19 cellular contexts compared by ENCODE assay signal in the genomic region with DNA sequence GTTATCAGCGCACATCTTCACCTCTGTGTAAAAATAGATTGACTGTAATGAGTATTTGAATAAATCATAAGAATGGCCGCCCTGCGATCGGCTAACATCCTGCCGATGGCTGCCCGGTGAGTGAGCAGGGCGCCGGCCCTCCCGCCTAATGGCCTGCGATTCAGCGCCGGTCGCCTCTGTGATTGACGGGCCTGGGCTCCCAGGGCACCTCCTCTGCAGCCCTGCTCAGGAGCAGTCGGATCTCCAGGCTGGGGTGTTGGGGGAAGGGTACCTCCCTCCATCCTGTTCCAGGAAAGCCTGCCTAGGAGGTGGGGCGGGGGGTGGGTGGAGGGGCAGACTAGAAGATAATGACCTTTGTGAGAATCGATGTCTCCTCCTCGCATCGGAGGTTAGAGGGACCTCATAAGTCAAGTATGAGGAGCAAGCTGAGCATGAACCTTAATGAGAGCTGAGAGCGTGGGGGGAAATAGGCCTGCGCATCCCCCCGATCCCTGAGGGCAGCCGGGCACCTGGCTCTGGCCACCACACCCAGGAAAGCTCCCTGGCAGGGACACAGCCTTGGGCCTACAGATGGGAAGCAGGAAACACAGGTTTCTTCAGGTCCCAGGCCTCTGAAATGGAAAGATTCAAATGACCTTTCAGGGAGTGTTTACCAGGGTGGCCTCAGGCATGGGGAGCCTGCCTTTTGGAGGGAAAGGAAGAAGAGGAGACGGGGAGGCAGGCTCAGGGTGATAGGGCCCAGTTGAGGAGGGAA.
"Had no signal": no experiment of that assay in that cellular context is flagged by ENCODE, and none has a peak within 500 bp of the region (broad histone marks: within the 10 kb centered on the region; RNA-seq: fewer than 3 reads in every experiment).

No MANE protein-coding gene starts in this region.

- H3K9me3 ChIP-seq: lower lobe of right lung, prostate gland had no signal

- DNase-seq: activated CD4-positive, alpha-beta T cell treated with anti-CD3 and anti-CD28 coated beads, Interleukin-2, amount 10 ng/mL, durations not matched to agents 7 days and 5 days; activated CD4-positive, CD25-positive, alpha-beta regulatory T cell treated with anti-CD3 and anti-CD28 coated beads, Interleukin-2, amount 50 U/mL, for 72 hours; activated CD8-positive, alpha-beta T cell treated with anti-CD3 and anti-CD28 coated beads, Interleukin-2, amount 10 ng/mL, durations not matched to agents 7 days and 5 days; activated gamma-delta T cell; activated naive CD4-positive, alpha-beta T cell treated with anti-CD3 and anti-CD28 coated beads, Interleukin-2, amount 50 U/mL, for 16 hours; activated naive CD8-positive, alpha-beta T cell treated with anti-CD3 and anti-CD28 coated beads, Interleukin-2, amount 50 U/mL, for 24 hours; cerebellar nuclear complex; heart right ventricle; left cardiac atrium; lower lobe of right lung; naive B cell; stimulated activated CD4-positive, alpha-beta T cell treated with anti-CD3 and anti-CD28 coated beads, Interleukin-4, amount 100 ng/mL, for 4 hours; stimulated activated naive CD8-positive, alpha-beta T cell treated with anti-CD3 and anti-CD28 coated beads, Interleukin-15, Interleukin-2, amounts not matched to agents 100 U/mL and 50 U/mL, for 24 hours; T-helper 2 cell had no signal

- H3K27me3 ChIP-seq: heart right ventricle, right atrium auricular region had no signal

- H3K4me1 Mint-ChIP-seq: activated CD4-positive, alpha-beta T cell treated with anti-CD3 and anti-CD28 coated beads, Interleukin-2, amount 10 ng/mL, durations not matched to agents 7 days and 5 days; activated naive CD8-positive, alpha-beta T cell treated with anti-CD3 and anti-CD28 coated beads, Interleukin-2, amount 50 U/mL, for 24 hours; naive B cell had no signal

- H3K4me1 ChIP-seq: lower lobe of right lung, prostate gland, right atrium auricular region had no signal

- H3K4me3 Mint-ChIP-seq: activated CD4-positive, alpha-beta T cell treated with anti-CD3 and anti-CD28 coated beads, Interleukin-2, amount 10 ng/mL, durations not matched to agents 7 days and 5 days; activated CD8-positive, alpha-beta T cell treated with anti-CD3 and anti-CD28 coated beads, Interleukin-2, amount 10 ng/mL, durations not matched to agents 7 days and 5 days; activated naive CD8-positive, alpha-beta T cell treated with anti-CD3 and anti-CD28 coated beads, Interleukin-2, amount 50 U/mL, for 24 hours; activated T-helper 1 cell treated with anti-CD3 and anti-CD28 coated beads, Interleukin-12 subunit alpha, Interleukin-12 subunit beta, Interleukin-2, Interleukin-4 antibody, amounts not matched to agents 30 ng/mL and 10 ng/mL and 1 ng/mL, durations not matched to agents 14 hours and 24 hours and 36 hours had no signal

- H3K27ac Mint-ChIP-seq: activated CD4-positive, alpha-beta T cell treated with anti-CD3 and anti-CD28 coated beads, Interleukin-2, amount 10 ng/mL, durations not matched to agents 7 days and 5 days; activated CD8-positive, alpha-beta T cell treated with anti-CD3 and anti-CD28 coated beads, Interleukin-2, amount 10 ng/mL, durations not matched to agents 7 days and 5 days; activated naive CD8-positive, alpha-beta T cell treated with anti-CD3 and anti-CD28 coated beads, Interleukin-2, amount 50 U/mL, for 24 hours; activated T-helper 1 cell treated with anti-CD3 and anti-CD28 coated beads, Interleukin-12 subunit alpha, Interleukin-12 subunit beta, Interleukin-2, Interleukin-4 antibody, amounts not matched to agents 30 ng/mL and 10 ng/mL and 1 ng/mL, durations not matched to agents 14 hours and 24 hours and 36 hours; naive B cell had no signal

- H3K36me3 ChIP-seq: lower lobe of right lung, prostate gland, right atrium auricular region had no signal

- ATAC-seq: activated CD8-positive, alpha-beta T cell treated with anti-CD3 and anti-CD28 coated beads, Interleukin-2, amount 10 ng/mL, durations not matched to agents 7 days and 5 days; activated naive CD8-positive, alpha-beta T cell treated with anti-CD3 and anti-CD28 coated beads, Interleukin-2, amount 50 U/mL, for 24 hours; heart right ventricle; left cardiac atrium; lower lobe of right lung; stimulated activated naive CD8-positive, alpha-beta T cell treated with anti-CD3 and anti-CD28 coated beads, Interleukin-15, Interleukin-2, amounts not matched to agents 100 U/mL and 50 U/mL, for 24 hours had no signal

- H3K9me3 Mint-ChIP-seq: activated CD4-positive, alpha-beta T cell treated with anti-CD3 and anti-CD28 coated beads, Interleukin-2, amount 10 ng/mL, durations not matched to agents 7 days and 5 days; activated naive CD8-positive, alpha-beta T cell treated with anti-CD3 and anti-CD28 coated beads, Interleukin-2, amount 50 U/mL, for 24 hours; activated T-helper 1 cell treated with anti-CD3 and anti-CD28 coated beads, Interleukin-12 subunit alpha, Interleukin-12 subunit beta, Interleukin-2, Interleukin-4 antibody, amounts not matched to agents 30 ng/mL and 10 ng/mL and 1 ng/mL, durations not matched to agents 14 hours and 24 hours and 36 hours had no signal

- H3K27ac ChIP-seq: coronary artery, epithelial cell of prostate, heart right ventricle, lower lobe of right lung, prostate gland, right atrium auricular region had no signal

- H3K4me3 ChIP-seq: coronary artery, heart right ventricle, lower lobe of right lung, prostate gland, right atrium auricular region had no signal
